ENCODE assay signal across 30 cellular contexts in genomic region chr12:128629979-128630378, GRCh38.
"Had no signal": no experiment of that assay in that cellular context is flagged by ENCODE, and none has a peak within 500 bp of the region (broad histone marks: within the 10 kb centered on the region; RNA-seq: fewer than 3 reads in every experiment).

No MANE protein-coding gene starts in this region.

- DNase-seq: activated effector memory CD4-positive, alpha-beta T cell treated with anti-CD3 and anti-CD28 coated beads, Interleukin-2, amount 50 U/mL, for 16 hours; activated effector memory CD4-positive, alpha-beta T cell treated with Interleukin-2 at 50 U/mL for 16 hours; activated gamma-delta T cell; activated gamma-delta T cell treated with Interleukin-2 at 50 U/mL for 16 hours; activated naive CD4-positive, alpha-beta T cell; activated naive CD4-positive, alpha-beta T cell treated with anti-CD3 and anti-CD28 coated beads for 36 hours; activated naive CD4-positive, alpha-beta T cell treated with anti-CD3 and anti-CD28 coated beads, Interleukin-2, amount 10 ng/mL, durations not matched to agents 7 days and 5 days; activated naive CD4-positive, alpha-beta T cell treated with anti-CD3 and anti-CD28 coated beads, Interleukin-2, amount 50 U/mL, for 16 hours; activated naive CD4-positive, alpha-beta T cell treated with Interleukin-2 at 50 U/mL for 16 hours; activated naive CD8-positive, alpha-beta T cell treated with anti-CD3 and anti-CD28 coated beads for 36 hours; activated naive CD8-positive, alpha-beta T cell treated with anti-CD3 and anti-CD28 coated beads, Interleukin-2, amount 10 ng/mL, durations not matched to agents 7 days and 5 days; activated naive CD8-positive, alpha-beta T cell treated with anti-CD3 and anti-CD28 coated beads, Interleukin-2, amount 50 U/mL, for 24 hours; activated T-cell treated with anti-CD3 and anti-CD28 coated beads, Interleukin-2, amount 50 U/mL, for 1 hour; activated T-cell treated with anti-CD3 and anti-CD28 coated beads, Interleukin-2, amount 50 U/mL, for 24 hours; activated T-cell treated with anti-CD3 and anti-CD28 coated beads, Interleukin-2, amount 50 U/mL, for 4 hours; activated T-cell treated with anti-CD3 and anti-CD28 coated beads, Interleukin-2, amount 50 U/mL, for 48 hours; activated T-cell treated with anti-CD3 and anti-CD28 coated beads, Interleukin-2, amount 50 U/mL, for 72 hours; adrenal gland; amniotic stem cell; amygdala; anterior cingulate cortex; aorta; body of pancreas; brain microvascular endothelial cell; caudate nucleus; central memory CD4-positive, alpha-beta T cell; cerebellar nuclear complex had no signal

- H3K4me3 ChIP-seq: adrenal gland, ascending aorta, body of pancreas, breast epithelium, cardiac muscle cell had no signal

- H3K27ac ChIP-seq: adrenal gland, ascending aorta, body of pancreas, brain microvascular endothelial cell, breast epithelium, cardiac muscle cell had no signal

- H3K9me3 ChIP-seq: adrenal gland, ascending aorta had no signal

- H3K27me3 ChIP-seq: adrenal gland, ascending aorta, body of pancreas, brain microvascular endothelial cell, breast epithelium, cardiac muscle cell had no signal

- H3K36me3 ChIP-seq: adrenal gland, ascending aorta, brain microvascular endothelial cell, breast epithelium, cardiac muscle cell had no signal

- H3K4me1 ChIP-seq: adrenal gland, ascending aorta, body of pancreas, breast epithelium had no signal
